10 cellular contexts compared by ENCODE assay signal in genomic region chrX:136185409-136186022, GRCh38. TPM values are rescaled to one million over a fixed set of nuclear protein-coding genes. Genes with fewer than 3 reads are reported as not detected.
DNase-seq lines count a peak whose midpoint lies in the region; ATAC-seq, FAIRE-seq and TF ChIP-seq lines count a peak whose summit lies in the region.
"Had no signal": no experiment of that assay in that cellular context is flagged by ENCODE, and none has a peak within 500 bp of the region (broad histone marks: within the 10 kb centered on the region; RNA-seq: fewer than 3 reads in every experiment).

No MANE protein-coding gene starts in this region.

- no peak for DNase-seq in HEK293T (ENCODE audit: extremely low spot score)
- DNase-seq in ascending aorta (ENCODE audit: low spot score in 2 of 2): no peak
- DNase-seq in CD4-positive, alpha-beta memory T cell: no peak
- no peak for DNase-seq in natural killer cell treated with Interleukin-12 subunit alpha and Interleukin-12 subunit beta and Interleukin-15 and Interleukin-18, amount 100 ng/mL, for 72 hours (ENCODE audit: low spot score)
- no peak for DNase-seq in islet precursor cell
- DNase-seq in HuH-7 (ENCODE audit: low spot score): no peak
- DNase-seq: activated T-cell treated with anti-CD3 and anti-CD28 coated beads, Interleukin-2, amount 50 U/mL, for 48 hours; T-helper 9 cell had no signal

- H3K36me3 ChIP-seq in ascending aorta (no peaks in the 10 kb centered on the region), stomach smooth muscle (ENCODE audit: control insufficient read depth in 2 of 2, insufficient read depth in 2 of 2, low read length in 2 of 2) (no peaks in the 10 kb centered on the region)
- no peaks in the 10 kb centered on the region for H3K36me3 ChIP-seq in CD4-positive, alpha-beta memory T cell (ENCODE audit: insufficient read depth, low read length)

- peaks cover 0 to 15% (median 1%) of the 10 kb centered on the region in 4 donors for H3K4me1 Mint-ChIP-seq in CD4-positive, alpha-beta memory T cell
- H3K4me1 Mint-ChIP-seq in natural killer cell treated with Interleukin-12 subunit alpha and Interleukin-12 subunit beta and Interleukin-15 and Interleukin-18, amount 100 ng/mL, for 72 hours (ENCODE audit: low read depth in 2 of 2): no peaks in the 10 kb centered on the region

- H3K27ac ChIP-seq in ascending aorta (peak overlapping the region; percentile 39 to 59), stomach smooth muscle (ENCODE audit: low read length) (peak overlapping the region; percentile 68)
- no peak overlapping the region for H3K27ac ChIP-seq in CD4-positive, alpha-beta memory T cell (ENCODE audit: low read depth, low read length)

- H3K4me3 ChIP-seq in ascending aorta: peak overlapping the region in 1 of 2 donors; percentile 1
- peak overlapping the region in 1 of 2 donors; percentile 23 for H3K4me3 ChIP-seq in stomach smooth muscle (ENCODE audit: low read length in 2 of 2)
- no peak overlapping the region for H3K4me3 ChIP-seq in CD4-positive, alpha-beta memory T cell (ENCODE audit: low read length in 2 of 2)

- H3K27me3 ChIP-seq in ascending aorta: no peaks in the 10 kb centered on the region
- H3K27me3 ChIP-seq in stomach smooth muscle (ENCODE audit: control insufficient read depth in 1 of 2, insufficient read depth in 2 of 2, low read length in 2 of 2): peaks cover 0 to 3% of the 10 kb centered on the region in 2 donors
- H3K27me3 ChIP-seq in CD4-positive, alpha-beta memory T cell (ENCODE audit: insufficient read depth, low read length): no peaks in the 10 kb centered on the region

- H3K9me3 Mint-ChIP-seq in CD4-positive, alpha-beta memory T cell: no peaks in the 10 kb centered on the region
- H3K9me3 Mint-ChIP-seq in natural killer cell treated with Interleukin-12 subunit alpha and Interleukin-12 subunit beta and Interleukin-15 and Interleukin-18, amount 100 ng/mL, for 72 hours: no peaks in the 10 kb centered on the region

- H3K4me1 ChIP-seq in ascending aorta: peaks cover 0 to 47% of the 10 kb centered on the region in 2 donors
- peaks cover 24% of the 10 kb centered on the region for H3K4me1 ChIP-seq in stomach smooth muscle (ENCODE audit: control insufficient read depth, insufficient read depth, low read length)
- H3K4me1 ChIP-seq in CD4-positive, alpha-beta memory T cell (ENCODE audit: insufficient read depth, low read length): no peaks in the 10 kb centered on the region

- H3K36me3 Mint-ChIP-seq in CD4-positive, alpha-beta memory T cell: no peaks in the 10 kb centered on the region
- no peaks in the 10 kb centered on the region for H3K36me3 Mint-ChIP-seq in natural killer cell treated with Interleukin-12 subunit alpha and Interleukin-12 subunit beta and Interleukin-15 and Interleukin-18, amount 100 ng/mL, for 72 hours

- CTCF ChIA-PET in HEK293T (lab: Yijun Ruan, JAX): interaction anchor here (0.6 to 1.4 kb wide), 5 partner anchors 23 to 157 kb away, joined by 3 to 4 read pairs (median 4); no protein-coding TSS in a partner anchor
- CTCF ChIA-PET in CD4-positive, alpha-beta memory T cell (lab: Charles Lee; ENCODE audit: partially characterized antibody): interaction anchor here (0.6 to 1.6 kb wide), 2 partner anchors 86 to 158 kb away, joined by 3 to 4 read pairs; no protein-coding TSS in a partner anchor

- peak overlapping the region in 1 of 2 donors; percentile 72 for H3K9ac ChIP-seq in stomach smooth muscle (ENCODE audit: low read length in 2 of 2)

- no peak for ATAC-seq in natural killer cell treated with Interleukin-12 subunit alpha and Interleukin-12 subunit beta and Interleukin-15 and Interleukin-18, amount 100 ng/mL, for 72 hours

- no peaks in the 10 kb centered on the region for H3K27me3 Mint-ChIP-seq in CD4-positive, alpha-beta memory T cell
- peaks cover 0 to 5% of the 10 kb centered on the region in 2 donors for H3K27me3 Mint-ChIP-seq in natural killer cell treated with Interleukin-12 subunit alpha and Interleukin-12 subunit beta and Interleukin-15 and Interleukin-18, amount 100 ng/mL, for 72 hours

- no peak for TF ChIP-seq CTCF in ascending aorta (IDR thresholded peaks at IDR 0.05)

- POLR2A ChIA-PET in HEK293T (lab: Yijun Ruan, JAX): interaction anchor here (1.2 to 2.0 kb wide), 5 partner anchors 11 to 127 kb away, joined by 3 to 10 read pairs (median 4); no protein-coding TSS in a partner anchor
- POLR2A ChIA-PET in CD4-positive, alpha-beta memory T cell (lab: Charles Lee; ENCODE audit: partially characterized antibody): no interaction called here

- intact Hi-C loops in ascending aorta (cut with DNase I): no loop called here
- intact Hi-C loops in CD4-positive, alpha-beta memory T cell (cut with micrococcal nuclease): no loop called here

- no peak overlapping the region for H3K27ac Mint-ChIP-seq in CD4-positive, alpha-beta memory T cell
- H3K27ac Mint-ChIP-seq in natural killer cell treated with Interleukin-12 subunit alpha and Interleukin-12 subunit beta and Interleukin-15 and Interleukin-18, amount 100 ng/mL, for 72 hours: no peak overlapping the region

- no peak overlapping the region for H3K4me3 Mint-ChIP-seq in CD4-positive, alpha-beta memory T cell
- no peak overlapping the region for H3K4me3 Mint-ChIP-seq in natural killer cell treated with Interleukin-12 subunit alpha and Interleukin-12 subunit beta and Interleukin-15 and Interleukin-18, amount 100 ng/mL, for 72 hours

- H3K9me3 ChIP-seq in ascending aorta (no peaks in the 10 kb centered on the region), stomach smooth muscle (ENCODE audit: control insufficient read depth in 2 of 2, low read length in 2 of 2) (no peaks in the 10 kb centered on the region)
- H3K9me3 ChIP-seq in CD4-positive, alpha-beta memory T cell (ENCODE audit: control insufficient read depth in 1 of 2, low read length in 2 of 2): no peaks in the 10 kb centered on the region

- FAIRE-seq in islet of Langerhans (lab: Jason Lieb, UNC): peak; percentile 75

TF ChIP-seq in HEK293T, 16 proteins besides CTCF, POLR2A, EP300 and RAD21:
- TF ChIP-seq PKNOX1 (IDR thresholded peaks at IDR 0.05) (peak; percentile 76), L3MBTL2 (conservative IDR thresholded peaks at IDR 0.05) (no peak)

RNA-seq across cellular contexts. Expression of gene FHL1, which starts 38.2 kb away (rescaled TPM):
- total RNA-seq in ascending aorta: 850 TPM
- total RNA-seq in CD4-positive, alpha-beta memory T cell: 10 to 100 TPM; 32.3 to 32.8 TPM
- polyA plus RNA-seq in CD4-positive, alpha-beta memory T cell: 10 to 100 TPM; 55.5 to 58.3 TPM
- 1 to 10 TPM; 2.9 to 6.7 TPM for total RNA-seq in natural killer cell treated with Interleukin-12 subunit alpha and Interleukin-12 subunit beta and Interleukin-15 and Interleukin-18, amount 100 ng/mL, for 72 hours

Comparison
In these comparisons a context has a peak if more than half of its experiments do, and no peak if none do; other contexts are left out.
1. RNA of gene FHL1, which starts 38.2 kb away (total RNA-seq): 850 TPM in ascending aorta (single experiment); 32.3 to 32.8 TPM in CD4-positive, alpha-beta memory T cell and 2.9 to 6.7 TPM in natural killer cell treated with Interleukin-12 subunit alpha and Interleukin-12 subunit beta and Interleukin-15 and Interleukin-18, amount 100 ng/mL, for 72 hours; every median in the first group is over 10 times any median in the second.